14 cellular contexts compared by ENCODE assay signal in the genomic region with DNA sequence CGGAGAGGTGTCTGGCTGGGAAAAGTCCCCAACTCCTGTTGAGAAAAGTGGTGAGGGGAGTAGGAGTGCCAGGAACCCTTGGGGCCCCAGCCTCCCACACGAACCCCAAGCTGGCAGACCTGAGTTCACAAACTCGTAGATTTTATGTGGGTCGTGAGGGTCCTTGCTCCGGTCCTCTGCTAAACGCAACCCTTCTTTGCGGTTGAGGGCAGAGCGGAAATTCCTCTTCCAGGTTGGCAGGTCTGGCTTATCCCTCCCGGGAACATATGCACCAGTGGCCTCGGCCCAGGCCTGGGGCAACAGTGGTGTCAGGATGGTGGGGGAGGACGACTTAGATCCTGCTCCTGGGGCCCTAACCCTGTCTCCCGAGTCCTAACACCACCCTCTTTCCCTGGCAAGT. TPM values are rescaled to one million over a fixed set of nuclear protein-coding genes. Genes with fewer than 3 reads are reported as not detected.
DNase-seq lines count a peak whose midpoint lies in the region; ATAC-seq and TF ChIP-seq lines count a peak whose summit lies in the region.
"Had no signal": no experiment of that assay in that cellular context is flagged by ENCODE, and none has a peak within 500 bp of the region (broad histone marks: within the 10 kb centered on the region; RNA-seq: fewer than 3 reads in every experiment).

No MANE protein-coding gene starts in this region.

- H3K4me3 ChIP-seq in breast epithelium: no peak overlapping the region
- no peak overlapping the region for H3K4me3 ChIP-seq in WERI-Rb-1 (ENCODE audit: low read depth, low read length)
- H3K4me3 ChIP-seq in upper lobe of left lung: peak overlapping the region in 2 of 4 donors; percentile 72 to 73
- H3K4me3 ChIP-seq in coronary artery: no peak overlapping the region
- H3K4me3 ChIP-seq: body of pancreas had no signal

- POLR2A ChIA-PET in MCF 10A (lab: Yijun Ruan, JAX): interaction anchor here (0.7 to 11.4 kb wide), 8 partner anchors 8 to 385 kb away, joined by 3 to 167 read pairs (median 8); partner anchors contain the start of genes PRMT1, RRAS and SCAF1

- CTCF ChIA-PET in MCF 10A (lab: Yijun Ruan, JAX): no interaction called here

- H3K4me1 ChIP-seq in breast epithelium (peaks cover 6 to 7% of the 10 kb centered on the region in 2 donors), upper lobe of left lung (peaks cover 17 to 29% (median 20%) of the 10 kb centered on the region in 4 donors)

- H3K9me3 Mint-ChIP-seq in MCF 10A (ENCODE audit: unreplicated experiment): no peaks in the 10 kb centered on the region

- TF ChIP-seq EP300 in upper lobe of left lung (IDR thresholded peaks at IDR 0.05): no peak

- no peak for ATAC-seq in upper lobe of left lung (ENCODE audit: low FRiP score in 2 of 2)
- ATAC-seq: body of pancreas had no signal

- TF ChIP-seq CTCF in MCF 10A (IDR thresholded peaks at IDR 0.05; ENCODE audit: unreplicated experiment): no peak
- no peak for TF ChIP-seq CTCF in breast epithelium (IDR thresholded peaks at IDR 0.05)
- no peak for TF ChIP-seq CTCF in WERI-Rb-1 (IDR thresholded peaks at IDR 0.05; ENCODE audit: low read depth, low read length)
- no peak for TF ChIP-seq CTCF in upper lobe of left lung (IDR thresholded peaks at IDR 0.05)
- no peak for TF ChIP-seq CTCF in coronary artery (IDR thresholded peaks at IDR 0.05)

- H3K4me3 Mint-ChIP-seq in MCF 10A (ENCODE audit: unreplicated experiment): peak overlapping the region; percentile 91

- no TSS peak for BruUV-seq in MCF 10A (replicated peaks; lab: Mats Ljungman, UMichigan)

- H3K4me1 Mint-ChIP-seq in MCF 10A (ENCODE audit: insufficient read depth, unreplicated experiment): peaks cover 17% of the 10 kb centered on the region

- WGBS in upper lobe of left lung, 2 donors: 83 to 91% methylated on average over 7 to 12 of the region's 12 CpGs

- H3K36me3 ChIP-seq in breast epithelium (no peaks in the 10 kb centered on the region), WERI-Rb-1 (peaks cover 47% of the 10 kb centered on the region), upper lobe of left lung (peaks cover 10 to 51% (median 45%) of the 10 kb centered on the region in 4 donors)

- H3K36me3 Mint-ChIP-seq in MCF 10A (ENCODE audit: insufficient read depth, unreplicated experiment): peaks cover 37% of the 10 kb centered on the region

- DNase-seq in MCF 10A (ENCODE audit: unreplicated experiment) (no peak), breast epithelium (ENCODE audit: low spot score in 2 of 2) (no peak), WERI-Rb-1 (no peak), iPS-NIHi11 (ENCODE audit: low spot score) (peak; percentile 9), upper lobe of left lung (peak in 1 of 2 donors; percentile 15), islet precursor cell (no peak), OCI-M1 (lab: John Stamatoyannopoulos, UW) (no peak), coronary artery (ENCODE audit: low spot score) (no peak)
- DNase-seq: body of pancreas, mesendoderm, NCI-H1105, NCI-H526 treated with DMSO at 0.1 percent for 48 hours, retina had no signal

- H3K27me3 ChIP-seq in breast epithelium (no peaks in the 10 kb centered on the region), WERI-Rb-1 (ENCODE audit: insufficient read depth, low read depth, severe bottlenecking) (no peaks in the 10 kb centered on the region), upper lobe of left lung (no peaks in the 10 kb centered on the region)
- H3K27me3 ChIP-seq: body of pancreas, tibial nerve had no signal

- TF ChIP-seq POLR2A in breast epithelium (IDR thresholded peaks at IDR 0.05): no peak
- TF ChIP-seq POLR2A in upper lobe of left lung (IDR thresholded peaks at IDR 0.05): no peak

- intact Hi-C loops in MCF 10A (cut with micrococcal nuclease) (no loop called here), breast epithelium (cut with DNase I; ENCODE audit: low total_unique reads) (loop anchor here (10.0 kb wide), 1 partner anchor 168 kb away; the partner anchor contains the start of gene RPS11)

- H3K27ac Mint-ChIP-seq in MCF 10A (ENCODE audit: low read depth, unreplicated experiment): no peak overlapping the region

- H3K27ac ChIP-seq in breast epithelium: no peak overlapping the region
- H3K27ac ChIP-seq in WERI-Rb-1: peak overlapping the region; percentile 63
- peak overlapping the region in 3 of 4 donors; percentile 82 to 93 (median 90) for H3K27ac ChIP-seq in upper lobe of left lung
- H3K27ac ChIP-seq in coronary artery: no peak overlapping the region

- H3K27me3 Mint-ChIP-seq in MCF 10A (ENCODE audit: insufficient read depth, unreplicated experiment): no peaks in the 10 kb centered on the region

- H3K9me3 ChIP-seq in breast epithelium (no peaks in the 10 kb centered on the region), WERI-Rb-1 (ENCODE audit: severe bottlenecking) (no peaks in the 10 kb centered on the region), upper lobe of left lung (no peaks in the 10 kb centered on the region)
- H3K9me3 ChIP-seq: body of pancreas, tibial nerve had no signal

RNA-seq across cellular contexts. Expression of gene IRF3, which starts 2.4 kb away (rescaled TPM):
- total RNA-seq in MCF 10A (2022) (65.6 and 82.2 TPM in 2 replicates), breast epithelium (100 to 1,000 TPM in 1 of 3 donors, 10 to 100 TPM in 2; 39.7 to 100 (median 52.4) TPM), upper lobe of left lung (100 to 1,000 TPM in 3 of 6 donors, 10 to 100 TPM in 3; 50.5 to 210 (median 99.1) TPM)

RNA-seq across cellular contexts. Expression of gene BCL2L12, which starts 2.5 kb away (rescaled TPM):
- total RNA-seq in MCF 10A (2022) (29.4 and 36.0 TPM in 2 replicates), breast epithelium (10 to 100 TPM in 1 of 3 donors, 1 to 10 TPM in 2; 5.1 to 11.7 (median 8.5) TPM), upper lobe of left lung (10 to 100 TPM in 3 of 6 donors, 1 to 10 TPM in 3; 4.2 to 21.3 (median 14.1) TPM)

RNA-seq across cellular contexts. Expression of gene PRMT1, which starts 13.8 kb away (rescaled TPM):
- total RNA-seq in MCF 10A (2022): 236 and 304 TPM in 2 replicates
- 100 to 1,000 TPM; 137 to 227 (median 154) TPM for total RNA-seq in breast epithelium
- 100 to 1,000 TPM in 2 of 6 donors, 10 to 100 TPM in 4; 65.6 to 155 (median 82.0) TPM for total RNA-seq in upper lobe of left lung

RNA-seq across cellular contexts. Expression of gene SCAF1, which starts 21.2 kb away (rescaled TPM):
- 81.3 and 101 TPM in 2 replicates for total RNA-seq in MCF 10A (2022)
- 10 to 100 TPM in 2 of 3 donors, 1 to 10 TPM in 1; 9.8 to 15.4 (median 10.6) TPM for total RNA-seq in breast epithelium
- total RNA-seq in upper lobe of left lung: 10 to 100 TPM; 28.6 to 98.5 (median 71.0) TPM

RNA-seq across cellular contexts. Expression of gene RRAS, which starts 23.3 kb away (rescaled TPM):
- total RNA-seq in MCF 10A (2022) (37.6 and 56.5 TPM in 2 replicates), breast epithelium (100 to 1,000 TPM in 1 of 3 donors, 10 to 100 TPM in 2; 34.8 to 114 (median 41.0) TPM), upper lobe of left lung (100 to 1,000 TPM in 3 of 6 donors, 10 to 100 TPM in 3; 81.7 to 160 (median 107) TPM)

Comparison
In these comparisons a context has a peak if more than half of its experiments do, and no peak if none do; other contexts are left out.
1. H3K27ac ChIP-seq: peak in WERI-Rb-1 (single experiment) and upper lobe of left lung (3 of 4); none in breast epithelium (0 of 2) and coronary artery (0 of 2).